ENCODE assay signal across 36 cellular contexts in the genomic region with DNA sequence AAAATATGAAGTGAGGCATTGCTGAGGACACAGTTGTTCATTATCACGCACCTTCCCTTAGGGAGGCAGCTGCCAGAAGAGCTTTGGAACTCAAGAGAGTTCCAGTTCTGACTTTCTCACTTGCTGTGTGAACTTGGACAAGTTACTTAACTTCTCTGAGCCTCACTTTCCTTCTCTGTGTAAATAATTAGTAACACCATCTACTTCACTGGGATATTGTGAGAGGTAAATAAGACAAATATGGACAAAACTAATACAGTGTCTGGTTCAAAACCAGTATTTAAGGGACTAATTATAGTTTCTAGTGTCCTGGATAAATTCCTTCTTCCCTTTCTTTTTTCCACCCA.
"Had no signal": no experiment of that assay in that cellular context is flagged by ENCODE, and none has a peak within 500 bp of the region (broad histone marks: within the 10 kb centered on the region; RNA-seq: fewer than 3 reads in every experiment).

No MANE protein-coding gene starts in this region.

- H3K27me3 ChIP-seq: adrenal gland, body of pancreas, brain microvascular endothelial cell, breast epithelium had no signal

- H3K4me1 Mint-ChIP-seq: activated B cell treated with CpG ODN at 0.5 μM for 24 hours; activated CD4-positive, alpha-beta T cell treated with anti-CD3 and anti-CD28 coated beads, Interleukin-2, amount 10 ng/mL, durations not matched to agents 24 days and 14 days; activated naive CD8-positive, alpha-beta T cell treated with anti-CD3 and anti-CD28 coated beads for 36 hours; activated T-helper 17 cell treated with anti-CD3 and anti-CD28 coated beads, Interleukin-2, amount 50 U/mL, for 72 hours had no signal

- H3K4me3 Mint-ChIP-seq: activated B cell treated with CpG ODN at 0.5 μM for 24 hours; activated CD4-positive, alpha-beta memory T cell treated with anti-CD3 and anti-CD28 coated beads for 36 hours; activated CD4-positive, alpha-beta T cell treated with anti-CD3 and anti-CD28 coated beads, Interleukin-2, amount 10 ng/mL, durations not matched to agents 24 days and 14 days; activated CD8-positive, alpha-beta T cell treated with anti-CD3 and anti-CD28 coated beads for 36 hours; activated naive CD4-positive, alpha-beta T cell treated with anti-CD3 and anti-CD28 coated beads for 36 hours; activated naive CD8-positive, alpha-beta T cell treated with anti-CD3 and anti-CD28 coated beads for 36 hours; activated T-cell treated with anti-CD3 and anti-CD28 coated beads, Interleukin-2, amount 50 U/mL, for 4 hours; activated T-cell treated with anti-CD3 and anti-CD28 coated beads, Interleukin-2, amount 50 U/mL, for 72 hours; activated T-helper 1 cell treated with anti-CD3 and anti-CD28 coated beads, Interleukin-12 subunit alpha, Interleukin-12 subunit beta, Interleukin-2, Interleukin-4 antibody, amounts not matched to agents 30 ng/mL and 10 ng/mL and 1 ng/mL, durations not matched to agents 14 hours and 24 hours and 36 hours; activated T-helper 17 cell treated with anti-CD3 and anti-CD28 coated beads, Interleukin-2, amount 50 U/mL, for 72 hours; T-helper 1 cell treated with Interleukin-12 subunit alpha and Interleukin-12 subunit beta and Interleukin-4 antibody, amounts not matched to agents 30 μg/mL and 1 μg/mL, for 36 hours; T-helper 2 cell treated with Interferon-gamma antibody and Interleukin-4, amounts not matched to agents 5 μg/mL and 100 μg/mL, for 36 hours had no signal

- H3K4me3 ChIP-seq: adrenal gland, body of pancreas, breast epithelium had no signal

- H3K27ac Mint-ChIP-seq: activated B cell treated with CpG ODN at 0.5 μM for 24 hours; activated CD4-positive, alpha-beta memory T cell treated with anti-CD3 and anti-CD28 coated beads for 36 hours; activated CD4-positive, alpha-beta T cell treated with anti-CD3 and anti-CD28 coated beads, Interleukin-2, amount 10 ng/mL, durations not matched to agents 24 days and 14 days; activated CD8-positive, alpha-beta T cell treated with anti-CD3 and anti-CD28 coated beads for 36 hours; activated naive CD4-positive, alpha-beta T cell treated with anti-CD3 and anti-CD28 coated beads for 36 hours; activated naive CD4-positive, alpha-beta T cell treated with anti-CD3 and anti-CD28 coated beads, Interleukin-2, amount 50 U/mL, for 72 hours; activated naive CD8-positive, alpha-beta T cell treated with anti-CD3 and anti-CD28 coated beads for 36 hours; activated T-cell treated with anti-CD3 and anti-CD28 coated beads, Interleukin-2, amount 50 U/mL, for 72 hours; activated T-helper 1 cell treated with anti-CD3 and anti-CD28 coated beads, Interleukin-12 subunit alpha, Interleukin-12 subunit beta, Interleukin-2, Interleukin-4 antibody, amounts not matched to agents 30 ng/mL and 10 ng/mL and 1 ng/mL, durations not matched to agents 14 hours and 24 hours and 36 hours; activated T-helper 17 cell treated with anti-CD3 and anti-CD28 coated beads, Interleukin-2, amount 50 U/mL, for 72 hours; T-helper 1 cell treated with Interleukin-12 subunit alpha and Interleukin-12 subunit beta and Interleukin-4 antibody, amounts not matched to agents 30 μg/mL and 1 μg/mL, for 36 hours; T-helper 2 cell treated with Interferon-gamma antibody and Interleukin-4, amounts not matched to agents 5 μg/mL and 100 μg/mL, for 36 hours had no signal

- H3K27ac ChIP-seq: adrenal gland, body of pancreas, brain microvascular endothelial cell, breast epithelium, VCaP had no signal

- H3K36me3 ChIP-seq: adrenal gland, brain microvascular endothelial cell, breast epithelium had no signal

- H3K4me1 ChIP-seq: adrenal gland, body of pancreas had no signal

- H3K9me3 Mint-ChIP-seq: activated B cell treated with CpG ODN at 0.5 μM for 24 hours; activated CD4-positive, alpha-beta memory T cell treated with anti-CD3 and anti-CD28 coated beads for 36 hours; activated CD4-positive, alpha-beta T cell treated with anti-CD3 and anti-CD28 coated beads, Interleukin-2, amount 10 ng/mL, durations not matched to agents 24 days and 14 days; activated CD8-positive, alpha-beta T cell treated with anti-CD3 and anti-CD28 coated beads for 36 hours; activated naive CD4-positive, alpha-beta T cell treated with anti-CD3 and anti-CD28 coated beads for 36 hours; activated naive CD4-positive, alpha-beta T cell treated with anti-CD3 and anti-CD28 coated beads, Interleukin-2, amount 50 U/mL, for 72 hours; activated naive CD8-positive, alpha-beta T cell treated with anti-CD3 and anti-CD28 coated beads for 36 hours; activated T-cell treated with anti-CD3 and anti-CD28 coated beads, Interleukin-2, amount 50 U/mL, for 4 hours; activated T-cell treated with anti-CD3 and anti-CD28 coated beads, Interleukin-2, amount 50 U/mL, for 72 hours; activated T-helper 1 cell treated with anti-CD3 and anti-CD28 coated beads, Interleukin-12 subunit alpha, Interleukin-12 subunit beta, Interleukin-2, Interleukin-4 antibody, amounts not matched to agents 30 ng/mL and 10 ng/mL and 1 ng/mL, durations not matched to agents 14 hours and 24 hours and 36 hours; activated T-helper 17 cell treated with anti-CD3 and anti-CD28 coated beads, Interleukin-2, amount 50 U/mL, for 72 hours; T-helper 1 cell treated with Interleukin-12 subunit alpha and Interleukin-12 subunit beta and Interleukin-4 antibody, amounts not matched to agents 30 μg/mL and 1 μg/mL, for 36 hours; T-helper 2 cell treated with Interferon-gamma antibody and Interleukin-4, amounts not matched to agents 5 μg/mL and 100 μg/mL, for 36 hours had no signal

- DNase-seq: activated B cell treated with CpG ODN at 0.5 μM for 24 hours; activated CD4-positive, alpha-beta memory T cell treated with anti-CD3 and anti-CD28 coated beads for 36 hours; activated CD4-positive, alpha-beta T cell treated with anti-CD3 and anti-CD28 coated beads for 4 hours; activated CD4-positive, alpha-beta T cell treated with anti-CD3 and anti-CD28 coated beads, Interleukin-2, amount 10 ng/mL, durations not matched to agents 24 days and 14 days; activated CD4-positive, alpha-beta T cell treated with anti-CD3 and anti-CD28 coated beads, Interleukin-2, amount 50 U/mL, for 1 hour; activated CD4-positive, alpha-beta T cell treated with anti-CD3 and anti-CD28 coated beads, Interleukin-2, amount 50 U/mL, for 4 hours; activated CD4-positive, CD25-positive, alpha-beta regulatory T cell treated with anti-CD3 and anti-CD28 coated beads, Interleukin-2, amount 50 U/mL, for 72 hours; activated CD8-positive, alpha-beta memory T cell treated with anti-CD3 and anti-CD28 coated beads, Interleukin-2, amount 50 U/mL, for 4 hours; activated CD8-positive, alpha-beta T cell treated with anti-CD3 and anti-CD28 coated beads for 36 hours; activated effector memory CD4-positive, alpha-beta T cell treated with anti-CD3 and anti-CD28 coated beads, Interleukin-2, amount 50 U/mL, for 16 hours; activated gamma-delta T cell treated with Interleukin-2 at 50 U/mL for 16 hours; activated naive CD4-positive, alpha-beta T cell; activated naive CD4-positive, alpha-beta T cell treated with anti-CD3 and anti-CD28 coated beads for 36 hours; activated naive CD4-positive, alpha-beta T cell treated with anti-CD3 and anti-CD28 coated beads, Interleukin-2, amount 50 U/mL, for 16 hours; activated naive CD8-positive, alpha-beta T cell treated with anti-CD3 and anti-CD28 coated beads for 36 hours; activated T-cell treated with anti-CD3 and anti-CD28 coated beads for 4 hours; activated T-cell treated with anti-CD3 and anti-CD28 coated beads, Interleukin-2, amount 50 U/mL, for 1 hour; activated T-cell treated with anti-CD3 and anti-CD28 coated beads, Interleukin-2, amount 50 U/mL, for 4 hours; activated T-cell treated with anti-CD3 and anti-CD28 coated beads, Interleukin-2, amount 50 U/mL, for 72 hours; adrenal gland; amniotic stem cell; aorta; body of pancreas; brain microvascular endothelial cell; central memory CD4-positive, alpha-beta T cell; cerebellar nuclear complex; T-helper 1 cell; T-helper 2 cell; T-helper 9 cell had no signal

- H3K36me3 Mint-ChIP-seq: activated CD4-positive, alpha-beta memory T cell treated with anti-CD3 and anti-CD28 coated beads for 36 hours; activated naive CD4-positive, alpha-beta T cell treated with anti-CD3 and anti-CD28 coated beads, Interleukin-2, amount 50 U/mL, for 72 hours; activated naive CD8-positive, alpha-beta T cell treated with anti-CD3 and anti-CD28 coated beads for 36 hours had no signal

- ATAC-seq: activated CD8-positive, alpha-beta T cell treated with anti-CD3 and anti-CD28 coated beads for 36 hours; activated naive CD4-positive, alpha-beta T cell treated with anti-CD3 and anti-CD28 coated beads, Interleukin-2, amount 50 U/mL, for 72 hours; activated T-cell treated with anti-CD3 and anti-CD28 coated beads, Interleukin-2, amount 50 U/mL, for 4 hours; activated T-cell treated with anti-CD3 and anti-CD28 coated beads, Interleukin-2, amount 50 U/mL, for 72 hours; activated T-helper 17 cell treated with anti-CD3 and anti-CD28 coated beads, Interleukin-2, amount 50 U/mL, for 72 hours; body of pancreas had no signal

- H3K9me3 ChIP-seq: adrenal gland, body of pancreas, breast epithelium had no signal
